In the genomic region with DNA sequence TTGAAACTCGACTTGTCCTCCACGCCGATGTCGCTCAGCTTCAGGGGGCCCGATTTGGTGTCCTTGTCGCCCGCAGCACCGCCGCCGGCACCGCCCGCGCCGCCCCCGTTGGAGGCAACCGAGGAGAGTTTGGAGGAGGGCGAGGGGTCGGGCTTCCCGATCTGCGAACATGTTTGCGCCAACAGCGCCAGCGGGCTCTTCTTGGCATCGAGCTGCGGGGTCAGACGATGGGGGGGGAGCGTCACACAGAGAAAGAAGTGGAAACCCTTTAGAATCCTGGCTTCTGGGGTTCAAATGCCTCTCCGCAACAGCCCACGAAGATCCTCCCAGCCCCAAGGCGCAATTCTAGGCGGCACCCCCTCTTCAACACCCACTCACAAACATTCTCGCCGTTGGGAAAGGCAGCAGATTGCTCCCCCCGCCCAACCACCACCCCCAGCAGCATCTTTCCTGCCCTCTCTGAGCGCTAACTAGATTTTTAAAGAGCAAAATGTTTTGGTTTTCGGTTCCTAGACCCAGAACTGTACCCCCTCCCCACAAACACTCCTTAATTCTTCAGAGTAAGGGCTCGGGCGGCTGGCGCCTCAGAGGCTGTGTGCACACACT, we compare ENCODE assay signal across 8 cellular contexts. TPM values are rescaled to one million over a fixed set of nuclear protein-coding genes. Genes with fewer than 3 reads are reported as not detected.
DNase-seq lines count a peak whose midpoint lies in the region; ATAC-seq and TF ChIP-seq lines count a peak whose summit lies in the region.

No MANE protein-coding gene starts in this region.

- H3K9ac ChIP-seq in KMS-11 (peak overlapping the region; percentile 59), mucosa of rectum (ENCODE audit: low read depth in 1 of 2, low read length in 2 of 2) (peak overlapping the region; percentile 72 to 81)

- DNase-seq in Caki2 (ENCODE audit: low read depth) (peak; percentile 50), SIG-M5 treated with dmso at 0.1 percent for 504 hours (lab: John Stamatoyannopoulos, UW; ENCODE audit: unreplicated experiment) (no peak), kidney tubule cell (ENCODE audit: low spot score) (no peak)
- DNase-seq in stimulated activated CD4-positive, alpha-beta T cell treated with anti-CD3 and anti-CD28 coated beads, Interleukin-2, amount 100 ng/mL, for 24 hours: no peak

- peak overlapping the region; percentile 71 for H3K4me2 ChIP-seq in KMS-11

- H3K9me3 ChIP-seq in mucosa of rectum (ENCODE audit: control insufficient read depth in 2 of 2, low read length in 2 of 2): no peaks in the 10 kb centered on the region

- H3K4me1 ChIP-seq in KMS-11 (ENCODE audit: low read depth, poor library complexity, severe bottlenecking) (no peaks in the 10 kb centered on the region), mucosa of rectum (ENCODE audit: control insufficient read depth in 2 of 2, insufficient read depth in 2 of 2, low read length in 2 of 2) (peaks cover 2 to 15% of the 10 kb centered on the region in 2 donors)

- peak overlapping the region; percentile 91; the same call in 1 of the 2 replicates for H2AFZ ChIP-seq in KMS-11 (ENCODE audit: low read depth)

- H3K27ac ChIP-seq in KMS-11 (peak overlapping the region; percentile 61), cingulate gyrus (ENCODE audit: low read depth, low read length) (peak overlapping the region; percentile 79), mucosa of rectum (ENCODE audit: low read depth in 2 of 2, low read length in 2 of 2) (peak overlapping the region; percentile 92 to 94)

- no peak overlapping the region for H3K4me3 ChIP-seq in KMS-11 (IDR thresholded peaks at IDR 0.05; ENCODE audit: insufficient read depth, low read depth, low read length)
- peak overlapping the region; percentile 86 to 91 for H3K4me3 ChIP-seq in mucosa of rectum (ENCODE audit: low read length in 2 of 2)

- H3K27me3 ChIP-seq in KMS-11 (ENCODE audit: insufficient read depth, low read depth) (no peaks in the 10 kb centered on the region), mucosa of rectum (ENCODE audit: control insufficient read depth in 2 of 2, insufficient read depth in 2 of 2, low read length in 2 of 2) (peaks cover 0 to 15% of the 10 kb centered on the region in 2 donors)

- H4K20me1 ChIP-seq in KMS-11 (ENCODE audit: insufficient read depth): no peaks in the 10 kb centered on the region

- peaks cover 21% of the 10 kb centered on the region for H3K79me2 ChIP-seq in KMS-11 (ENCODE audit: insufficient read depth, low read depth)

- no peak for ATAC-seq in HG02870 (IDR thresholded peaks at IDR 0.05; ENCODE audit: unreplicated experiment)

- no peaks in the 10 kb centered on the region for H3K36me3 ChIP-seq in KMS-11 (ENCODE audit: insufficient read depth)
- H3K36me3 ChIP-seq in mucosa of rectum (ENCODE audit: control insufficient read depth in 2 of 2, insufficient read depth in 2 of 2, low read length in 2 of 2): no peaks in the 10 kb centered on the region

- in situ Hi-C loops in Caki2 (cut with HindIII; ENCODE audit: low pct_unique_long_range_greater_than_20kb, low sequenced_read_pairs): no loop called here

- TF ChIP-seq CTCF in KMS-11 (conservative IDR thresholded peaks at IDR 0.05; ENCODE audit: low read depth, low read length): peak; percentile 30; the same call in 1 of the 2 replicates

RNA-seq across cellular contexts. Expression of a gene that starts 1.3 kb away (rescaled TPM):
- 11.6 and 16.2 TPM in 2 replicates for total RNA-seq in Caki2 (2014; rRNA removed; shearing (Covaris generic); ENCODE audit: low replicate concordance)

RNA-seq across cellular contexts. Expression of a gene that starts 31.2 kb away (rescaled TPM):
- 18.7 and 20.3 TPM in 2 replicates for total RNA-seq in Caki2 (2014; rRNA removed; shearing (Covaris generic); ENCODE audit: low replicate concordance)
